28 cellular contexts compared by ENCODE assay signal in the genomic region with DNA sequence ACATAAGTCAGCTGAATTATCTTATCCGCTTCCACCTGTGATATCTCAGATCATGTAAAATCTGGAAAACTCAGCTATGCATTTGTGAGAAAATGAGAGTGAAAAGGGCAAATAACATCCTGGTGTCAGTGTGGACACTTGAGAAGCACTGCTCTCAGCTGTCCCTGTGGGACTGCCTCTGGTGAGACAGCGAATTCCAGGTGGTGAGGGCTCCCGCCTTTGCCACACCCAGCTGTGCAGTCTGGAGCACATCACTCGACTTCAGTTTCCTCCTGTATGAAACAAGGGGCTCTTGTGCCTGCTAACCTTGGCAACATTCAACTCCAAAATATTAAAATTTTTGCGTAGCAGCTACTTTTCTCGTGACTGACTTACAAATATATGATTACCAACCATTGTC.
DNase-seq lines count a peak whose midpoint lies in the region; ATAC-seq, FAIRE-seq and TF ChIP-seq lines count a peak whose summit lies in the region.
"Had no signal": no experiment of that assay in that cellular context is flagged by ENCODE, and none has a peak within 500 bp of the region (broad histone marks: within the 10 kb centered on the region; RNA-seq: fewer than 3 reads in every experiment).

No MANE protein-coding gene starts in this region.

- FAIRE-seq in urothelium cell line (lab: Jason Lieb, UNC) = no peak
- FAIRE-seq: bronchial epithelial cell, HepG2 had no signal

- H3K9me3 ChIP-seq in tibial artery = no peaks in the 10 kb centered on the region
- H3K9me3 ChIP-seq: colonic mucosa, left lung, ovary, thoracic aorta had no signal

- H3K27me3 ChIP-seq in tibial artery = no peaks in the 10 kb centered on the region
- H3K27me3 ChIP-seq: colonic mucosa, left lung, ovary had no signal

- intact Hi-C loops in tibial artery (cut with DNase I; ENCODE audit: low total_unique reads) = no loop called here

- peaks cover 0 to 5% (median 0%) of the 10 kb centered on the region in 3 donors for H3K36me3 ChIP-seq in tibial artery
- H3K36me3 ChIP-seq: colonic mucosa, left lung, ovary, thoracic aorta, WERI-Rb-1 had no signal

- DNase-seq in NCI-H82 (lab: John Stamatoyannopoulos, UW) (peak; percentile 1), NCI-H82 treated with DMSO at 0.1 percent for 48 hours (lab: John Stamatoyannopoulos, UW; ENCODE audit: unreplicated experiment) (no peak), NCI-H2171 treated with DMSO at 0.1 percent for 48 hours (lab: John Stamatoyannopoulos, UW) (peak; percentile 79), SW480 (ENCODE audit: low spot score) (peak; percentile 5), urothelium cell line (ENCODE audit: low spot score) (peak; percentile 3), tibial artery (no peak), inferior parietal cortex (ENCODE audit: extremely low spot score) (no peak)
- DNase-seq: ACHN; activated CD4-positive, alpha-beta T cell treated with anti-CD3 and anti-CD28 coated beads, Interleukin-2, amount 50 U/mL, for 1 hour; activated naive CD4-positive, alpha-beta T cell treated with anti-CD3 and anti-CD28 coated beads, Interleukin-2, amount 50 U/mL, for 16 hours; amygdala; colonic mucosa; effector memory CD8-positive, alpha-beta T cell; foreskin fibroblast; left lung; NCI-H1092; NCI-H2081 treated with DMSO at 0.1 percent for 48 hours; ovary; stimulated activated CD4-positive, alpha-beta T cell treated with anti-CD3 and anti-CD28 coated beads, Interleukin-12 subunit alpha, Interleukin-12 subunit beta, amount 100 ng/mL, for 4 hours; stimulated activated CD4-positive, alpha-beta T cell treated with anti-CD3 and anti-CD28 coated beads, Interleukin-4, amount 100 ng/mL, for 24 hours; stimulated activated naive CD4-positive, alpha-beta T cell treated with Interleukin-2 at 50 U/mL for 16 hours; WERI-Rb-1 had no signal

- H3K27ac ChIP-seq in tibial artery = no peak overlapping the region
- H3K27ac ChIP-seq: colonic mucosa, left lung, ovary, RWPE1, thoracic aorta, WERI-Rb-1 had no signal

- H3K4me3 ChIP-seq in tibial artery = no peak overlapping the region
- H3K4me3 ChIP-seq: colonic mucosa, left lung, ovary, thoracic aorta had no signal

- ATAC-seq in HG03457 (IDR thresholded peaks at IDR 0.05; ENCODE audit: unreplicated experiment) = no peak
- ATAC-seq: effector memory CD8-positive, alpha-beta T cell; HepG2; left lung; natural killer cell treated with Interleukin-12 subunit alpha and Interleukin-12 subunit beta and Interleukin-15 and Interleukin-18, amount 100 ng/mL, for 72 hours had no signal

- no peaks in the 10 kb centered on the region for H3K4me1 ChIP-seq in tibial artery
- H3K4me1 ChIP-seq: colonic mucosa, left lung had no signal

- no peak for TF ChIP-seq CTCF in tibial artery (IDR thresholded peaks at IDR 0.05)

Comparison
In these comparisons a context has a peak if more than half of its experiments do, and no peak if none do; other contexts are left out.
1. DNase-seq: peak in NCI-H82 (single experiment), NCI-H2171 treated with DMSO at 0.1 percent for 48 hours (single experiment), SW480 (single experiment) and urothelium cell line (single experiment); none in NCI-H82 treated with DMSO at 0.1 percent for 48 hours (single experiment), tibial artery (0 of 2) and inferior parietal cortex (single experiment).